ENCODE assay signal across 9 cellular contexts in genomic region chr2:15875969-15876705, GRCh38.
"Had no signal": no experiment of that assay in that cellular context is flagged by ENCODE, and none has a peak within 500 bp of the region (broad histone marks: within the 10 kb centered on the region; RNA-seq: fewer than 3 reads in every experiment).

No MANE protein-coding gene starts in this region.

- H3K36me3 ChIP-seq: HAP-1 had no signal

- H2AFZ ChIP-seq: GM23248 had no signal

- DNase-seq: GM23248, GOT3, H7, HFFc6, KBM-7 had no signal

- H3K4me1 Mint-ChIP-seq: IgD-negative memory B cell had no signal

- H3K4me3 ChIP-seq: GM23248, HAP-1 had no signal

- H3K4me3 Mint-ChIP-seq: HFFc6, IgD-negative memory B cell had no signal

- ATAC-seq: HCT116 had no signal

- H3K4me1 ChIP-seq: HAP-1 had no signal

- H3K27ac Mint-ChIP-seq: HFFc6, IgD-negative memory B cell had no signal

- H3K36me3 Mint-ChIP-seq: IgD-negative memory B cell had no signal

- H3K27ac ChIP-seq: GM23248, HL-60 had no signal

- H3K9me3 ChIP-seq: HAP-1 had no signal
